ENCODE assay signal across 11 cellular contexts in the genomic region with DNA sequence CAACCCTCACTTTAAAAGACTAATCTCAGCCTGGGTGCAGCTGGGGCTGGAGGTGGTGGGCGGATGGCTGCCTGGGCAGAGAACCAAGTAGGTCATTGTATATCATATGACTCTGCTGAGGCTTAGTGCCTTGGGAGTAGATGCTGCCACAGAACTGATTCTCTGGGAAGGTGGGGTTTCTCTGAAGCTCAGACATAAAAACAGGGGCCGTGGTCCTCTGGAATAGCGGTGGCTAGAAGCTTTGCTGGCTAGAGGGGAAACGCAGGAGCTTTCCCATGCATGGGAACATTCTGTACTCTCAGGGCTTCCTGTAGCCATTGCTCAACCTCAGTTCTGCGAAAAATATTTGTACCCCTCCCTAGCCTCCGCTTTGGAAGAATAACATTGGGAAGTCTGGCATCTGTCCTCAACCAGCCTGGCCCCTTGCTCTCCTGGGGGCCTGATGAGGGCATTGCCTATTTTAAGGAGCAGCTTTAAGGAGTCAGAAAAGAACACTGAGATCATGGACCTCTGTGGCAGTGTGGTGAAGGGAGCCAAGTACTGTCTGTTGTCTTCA. TPM values are rescaled to one million over a fixed set of nuclear protein-coding genes. Genes with fewer than 3 reads are reported as not detected.
DNase-seq lines count a peak whose midpoint lies in the region; ATAC-seq and TF ChIP-seq lines count a peak whose summit lies in the region.
"Had no signal": no experiment of that assay in that cellular context is flagged by ENCODE, and none has a peak within 500 bp of the region (broad histone marks: within the 10 kb centered on the region; RNA-seq: fewer than 3 reads in every experiment).

No MANE protein-coding gene starts in this region.

- 51 to 54% methylated on average over 6 of the region's 6 CpGs for whole genome bisulfite sequencing in lung, 2 donors

- ATAC-seq in lung (ENCODE audit: insufficient read depth, low FRiP score), result peak; percentile 76
- ATAC-seq in HG03196 (IDR thresholded peaks at IDR 0.05; ENCODE audit: unreplicated experiment), result no peak
- no peak for ATAC-seq in HG03159 (IDR thresholded peaks at IDR 0.05; ENCODE audit: unreplicated experiment)
- ATAC-seq: activated CD4-positive, CD25-positive, alpha-beta regulatory T cell treated with anti-CD3 and anti-CD28 coated beads, Interleukin-2, amount 50 U/mL, for 24 hours had no signal

- H3K4me3 ChIP-seq in lung (no peak overlapping the region), WERI-Rb-1 (ENCODE audit: low read depth, low read length) (no peak overlapping the region)

- H3K36me3 ChIP-seq in lung (ENCODE audit: control insufficient read depth in 2 of 2, insufficient read depth in 2 of 2, low read length in 2 of 2) (no peaks in the 10 kb centered on the region), WERI-Rb-1 (no peaks in the 10 kb centered on the region)

- DNase-seq in HCEC 1CT (peak; percentile 76), dedifferentiated amniotic fluid mesenchymal stem cell (ENCODE audit: extremely low spot score) (peak; percentile 54), lung (ENCODE audit: low spot score) (peak; percentile 39), stromal cell of bone marrow (ENCODE audit: low read depth) (peak; percentile 43), NCI-H69 (lab: John Stamatoyannopoulos, UW) (no peak), WERI-Rb-1 (no peak)
- DNase-seq: KG1, kidney glomerular epithelial cell had no signal

- TF ChIP-seq CTCF in lung (IDR thresholded peaks at IDR 0.05; ENCODE audit: control extremely low read depth, extremely low read depth) (no peak), WERI-Rb-1 (IDR thresholded peaks at IDR 0.05; ENCODE audit: low read depth, low read length) (no peak)

- H3K9me3 ChIP-seq in lung (ENCODE audit: control insufficient read depth in 2 of 2, insufficient read depth in 1 of 2, low read length in 1 of 2), result no peaks in the 10 kb centered on the region
- no peaks in the 10 kb centered on the region for H3K9me3 ChIP-seq in WERI-Rb-1 (ENCODE audit: severe bottlenecking)

- H3K27ac ChIP-seq in lung (ENCODE audit: low read depth in 1 of 2, low read length in 1 of 2) (peak overlapping the region; percentile 73 to 86), WERI-Rb-1 (no peak overlapping the region)

- H3K4me1 ChIP-seq in lung (ENCODE audit: control insufficient read depth in 2 of 2, insufficient read depth in 2 of 2, low read length in 2 of 2), result peaks cover 0 to 28% of the 10 kb centered on the region in 2 donors

- H3K27me3 ChIP-seq in lung (ENCODE audit: control insufficient read depth, insufficient read depth) (no peaks in the 10 kb centered on the region), WERI-Rb-1 (ENCODE audit: insufficient read depth, low read depth, severe bottlenecking) (no peaks in the 10 kb centered on the region)

RNA-seq across cellular contexts. Expression of gene TIMP4, which starts 14.7 kb away (rescaled TPM):
- 10 to 100 TPM in 1 of 2 donors, under 1 TPM in 1; 0.48 to 17.2 TPM for total RNA-seq in lung
- 10 to 100 TPM in 1 of 2 donors, 1 to 10 TPM in 1; 1.4 to 22.2 TPM for polyA plus RNA-seq in lung

Comparison
In these comparisons a context has a peak if more than half of its experiments do, and no peak if none do; other contexts are left out.
1. DNase-seq: peak in HCEC 1CT (single experiment), dedifferentiated amniotic fluid mesenchymal stem cell (single experiment), lung (single experiment) and stromal cell of bone marrow (single experiment); none in NCI-H69 (single experiment) and WERI-Rb-1 (single experiment).